14 cellular contexts compared by ENCODE assay signal in the genomic region with DNA sequence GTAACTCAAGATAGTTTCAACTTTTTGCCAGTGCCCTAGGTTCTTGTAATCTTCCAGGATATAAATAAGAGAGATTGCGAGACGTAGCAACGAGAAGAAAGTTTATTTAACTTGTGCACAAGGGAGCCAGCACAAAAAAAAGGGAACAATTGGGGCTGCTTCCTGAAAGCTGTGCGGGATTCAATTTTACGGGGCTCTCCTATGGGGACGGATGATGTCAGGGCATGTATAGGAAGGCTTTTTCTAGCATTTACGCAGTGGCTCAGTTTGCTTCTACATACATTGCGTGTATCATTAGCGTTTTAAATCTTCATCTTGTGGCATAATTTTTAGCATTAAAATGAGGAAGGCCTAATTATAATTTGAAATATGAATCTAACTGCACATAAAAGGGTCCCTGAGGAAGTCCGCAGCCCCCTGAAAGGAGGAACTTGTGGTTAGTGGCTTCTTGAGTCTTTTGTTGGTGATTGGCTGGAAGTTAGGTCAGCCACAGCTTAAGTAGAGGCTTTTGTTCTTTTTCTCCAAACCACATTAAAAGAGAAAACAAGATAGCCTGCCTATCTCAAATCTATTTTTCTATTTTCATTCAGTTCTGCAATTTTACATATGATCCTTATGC.
DNase-seq lines count a peak whose midpoint lies in the region; ATAC-seq and TF ChIP-seq lines count a peak whose summit lies in the region.
"Had no signal": no experiment of that assay in that cellular context is flagged by ENCODE, and none has a peak within 500 bp of the region (broad histone marks: within the 10 kb centered on the region; RNA-seq: fewer than 3 reads in every experiment).

No MANE protein-coding gene starts in this region.

- H2BK120ac ChIP-seq in mesendoderm (ENCODE audit: low read depth, low read length), result no peak overlapping the region

- H3K27me3 Mint-ChIP-seq in natural killer cell (ENCODE audit: low read depth in 2 of 2), result no peaks in the 10 kb centered on the region
- H3K27me3 Mint-ChIP-seq: activated naive CD8-positive, alpha-beta T cell treated with anti-CD3 and anti-CD28 coated beads, Interleukin-2, amount 10 ng/mL, durations not matched to agents 7 days and 5 days had no signal

- no peak overlapping the region for H3K23ac ChIP-seq in mesendoderm (ENCODE audit: low read length)

- H2BK15ac ChIP-seq in mesendoderm (replicated peaks; ENCODE audit: low read depth), result no peak overlapping the region

- H3K27me3 ChIP-seq in mesendoderm (ENCODE audit: insufficient read depth, low read length, poor library complexity), result no peaks in the 10 kb centered on the region
- H3K27me3 ChIP-seq: hepatocyte had no signal

- H3K4me1 ChIP-seq in mesendoderm (ENCODE audit: control insufficient read depth, low read depth, low read length), result no peaks in the 10 kb centered on the region

- H3K56ac ChIP-seq in mesendoderm (ENCODE audit: low read length), result no peak overlapping the region

- H3K27ac ChIP-seq in mesendoderm (ENCODE audit: low read depth, low read length), result no peak overlapping the region
- H3K27ac ChIP-seq: hepatocyte, skin epidermis had no signal

- no peak overlapping the region for H2AK5ac ChIP-seq in mesendoderm (ENCODE audit: low read length)

- no peak overlapping the region for H3K9ac ChIP-seq in mesendoderm (ENCODE audit: low read length)

- no peaks in the 10 kb centered on the region for H3K36me3 ChIP-seq in mesendoderm (ENCODE audit: control insufficient read depth, insufficient read depth, low read length)

- intact Hi-C loops in natural killer cell (cut with micrococcal nuclease), result no loop called here

- no peaks in the 10 kb centered on the region for H3K36me3 Mint-ChIP-seq in natural killer cell
- H3K36me3 Mint-ChIP-seq: activated naive CD8-positive, alpha-beta T cell treated with anti-CD3 and anti-CD28 coated beads, Interleukin-2, amount 10 ng/mL, durations not matched to agents 7 days and 5 days had no signal

- peak overlapping the region; percentile 75 for H3K18ac ChIP-seq in mesendoderm (ENCODE audit: low read length)

- H3K4me2 ChIP-seq in mesendoderm (ENCODE audit: low read length), result no peak overlapping the region
- H3K4me2 ChIP-seq: hepatocyte had no signal

- H4K8ac ChIP-seq in mesendoderm (ENCODE audit: low read depth, low read length), result peak overlapping the region; percentile 76

- peak; percentile 36 for ATAC-seq in GM18867 (IDR thresholded peaks at IDR 0.05; ENCODE audit: unreplicated experiment)
- peak; percentile 53 for ATAC-seq in HG02852 (IDR thresholded peaks at IDR 0.05; ENCODE audit: unreplicated experiment)
- ATAC-seq in natural killer cell, result no peak

- H3K79me2 ChIP-seq in mesendoderm (ENCODE audit: control insufficient read depth, insufficient read depth, low read length), result no peaks in the 10 kb centered on the region
- H3K79me2 ChIP-seq: hepatocyte had no signal

- DNase-seq in NAMALWA (ENCODE audit: low spot score), result peak; percentile 54
- DNase-seq in mesendoderm, result no peak
- DNase-seq in natural killer cell, result no peak
- DNase-seq in DMS53 (lab: John Stamatoyannopoulos, UW), result no peak
- no peak for DNase-seq in GM20000 (ENCODE audit: low spot score)
- DNase-seq in islet precursor cell, result no peak
- DNase-seq: activated CD4-positive, alpha-beta T cell treated with anti-CD3 and anti-CD28 coated beads, Interleukin-2, amount 50 U/mL, for 1 hour; activated naive CD8-positive, alpha-beta T cell treated with anti-CD3 and anti-CD28 coated beads, Interleukin-2, amount 10 ng/mL, durations not matched to agents 7 days and 5 days; Calu3; NCI-H187 had no signal

- H3K4me3 Mint-ChIP-seq in natural killer cell, result no peak overlapping the region
- H3K4me3 Mint-ChIP-seq: activated naive CD8-positive, alpha-beta T cell treated with anti-CD3 and anti-CD28 coated beads, Interleukin-2, amount 10 ng/mL, durations not matched to agents 7 days and 5 days had no signal

- H3K27ac Mint-ChIP-seq in natural killer cell, result no peak overlapping the region
- H3K27ac Mint-ChIP-seq: activated naive CD8-positive, alpha-beta T cell treated with anti-CD3 and anti-CD28 coated beads, Interleukin-2, amount 10 ng/mL, durations not matched to agents 7 days and 5 days had no signal

- peaks cover 12 to 14% of the 10 kb centered on the region in 2 donors for H3K9me3 Mint-ChIP-seq in natural killer cell
- H3K9me3 Mint-ChIP-seq: activated naive CD8-positive, alpha-beta T cell treated with anti-CD3 and anti-CD28 coated beads, Interleukin-2, amount 10 ng/mL, durations not matched to agents 7 days and 5 days had no signal

- peak overlapping the region; percentile 70 for H3K4ac ChIP-seq in mesendoderm (ENCODE audit: low read depth, low read length)

- H4K5ac ChIP-seq in mesendoderm (ENCODE audit: low read length), result no peak overlapping the region

- TF ChIP-seq CTCF in natural killer cell (IDR thresholded peaks at IDR 0.05) (no peak), GM20000 (IDR thresholded peaks at IDR 0.05; ENCODE audit: extremely low read depth, missing control alignments) (no peak)

- no peaks in the 10 kb centered on the region for H3K79me1 ChIP-seq in mesendoderm (ENCODE audit: low read length)

- no peaks in the 10 kb centered on the region for H3K4me1 Mint-ChIP-seq in natural killer cell

- WGBS in mesendoderm (ENCODE audit: extremely low coverage, insufficient coverage, low lambda C conversion rate), result no CpG with 5 or more reads among the region's 10 CpGs

- H2BK5ac ChIP-seq in mesendoderm (ENCODE audit: low read length), result no peak overlapping the region

- H3K4me3 ChIP-seq in mesendoderm (ENCODE audit: low read length), result no peak overlapping the region
- H3K4me3 ChIP-seq: hepatocyte, skin epidermis had no signal

Comparison
In these comparisons a context has a peak if more than half of its experiments do, and no peak if none do; other contexts are left out.
1. ATAC-seq: peak in GM18867 (single experiment) and HG02852 (single experiment); none in natural killer cell (0 of 3).